ENCODE assay signal across 14 cellular contexts in the genomic region with DNA sequence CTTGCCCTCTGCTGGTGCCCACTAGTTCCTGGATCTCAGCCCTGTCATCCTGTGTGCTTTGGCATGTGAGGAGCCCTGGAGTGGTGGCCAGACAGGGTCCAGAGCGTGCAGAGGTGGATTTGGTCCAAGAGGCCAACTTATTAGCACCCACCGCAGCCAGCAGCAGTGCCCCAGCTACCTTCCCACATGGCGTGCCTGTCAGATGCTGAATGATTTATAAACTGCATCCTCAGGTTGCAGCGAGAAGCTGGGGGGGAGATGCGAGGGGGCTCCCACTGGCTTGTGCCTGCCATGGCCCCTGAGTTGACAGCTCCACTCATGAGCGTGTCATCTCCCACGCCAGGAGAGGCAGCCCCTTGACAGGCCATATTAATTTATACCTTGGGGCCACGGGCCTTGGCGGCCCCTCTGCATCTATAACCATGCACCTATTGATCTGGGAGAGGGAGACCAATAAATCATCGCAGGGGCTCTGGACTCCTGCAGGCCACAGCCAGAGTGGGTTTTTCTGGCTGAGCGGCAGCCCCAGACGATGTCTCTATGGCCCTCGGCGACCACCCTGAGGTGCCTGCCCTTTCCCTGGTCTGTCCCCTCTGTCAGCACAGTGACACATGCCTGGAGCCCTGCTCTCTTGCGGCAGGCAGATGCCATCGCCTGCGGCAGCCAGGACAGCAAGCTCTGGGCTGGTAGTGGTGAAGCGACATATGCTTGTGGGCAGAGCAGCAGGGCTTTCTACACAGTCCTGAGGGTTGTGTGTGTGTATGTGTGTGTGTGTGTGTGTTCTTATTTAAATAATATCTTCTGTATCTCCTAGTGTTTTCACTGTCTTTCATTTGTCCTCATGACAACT.
"Had no signal": no experiment of that assay in that cellular context is flagged by ENCODE, and none has a peak within 500 bp of the region (broad histone marks: within the 10 kb centered on the region; RNA-seq: fewer than 3 reads in every experiment).

No MANE protein-coding gene starts in this region.

- H3K36me3 ChIP-seq: ovary, thyroid gland had no signal

- ATAC-seq: activated CD4-positive, alpha-beta T cell treated with anti-CD3 and anti-CD28 coated beads for 36 hours; activated CD8-positive, alpha-beta memory T cell treated with anti-CD3 and anti-CD28 coated beads, Interleukin-2, amount 10 ng/mL, durations not matched to agents 7 days and 5 days; stimulated activated memory B cell treated with anti-CD40 and anti-IgM and Interleukin-4, amounts not matched to agents 10 μg/mL and 1 μg/mL and 100 μg/mL, for 72 hours had no signal

- DNase-seq: activated CD4-positive, alpha-beta memory T cell treated with anti-CD3 and anti-CD28 coated beads for 36 hours; activated CD4-positive, alpha-beta T cell treated with anti-CD3 and anti-CD28 coated beads for 36 hours; activated CD8-positive, alpha-beta memory T cell treated with anti-CD3 and anti-CD28 coated beads, Interleukin-2, amount 10 ng/mL, durations not matched to agents 7 days and 5 days; activated naive CD4-positive, alpha-beta T cell treated with anti-CD3 and anti-CD28 coated beads, Interleukin-2, amount 10 ng/mL, durations not matched to agents 7 days and 5 days; activated T-cell treated with anti-CD3 and anti-CD28 coated beads, Interleukin-2, amount 50 U/mL, for 1 hour; effector CD8-positive, alpha-beta T cell; foreskin fibroblast; kidney glomerular epithelial cell; mesendoderm; ovary; stimulated activated CD4-positive, alpha-beta T cell treated with anti-CD3 and anti-CD28 coated beads, Interleukin-2, amount 100 ng/mL, for 48 hours had no signal

- H3K4me3 ChIP-seq: coronary artery, ovary, thyroid gland had no signal

- H3K4me1 ChIP-seq: thyroid gland had no signal

- H3K9me3 ChIP-seq: ovary, thyroid gland had no signal

- H3K27ac ChIP-seq: coronary artery, ovary, thyroid gland had no signal

- H3K27me3 ChIP-seq: ovary, thyroid gland had no signal
